Comparison of ENCODE assay signal across 12 cellular contexts in the genomic region with DNA sequence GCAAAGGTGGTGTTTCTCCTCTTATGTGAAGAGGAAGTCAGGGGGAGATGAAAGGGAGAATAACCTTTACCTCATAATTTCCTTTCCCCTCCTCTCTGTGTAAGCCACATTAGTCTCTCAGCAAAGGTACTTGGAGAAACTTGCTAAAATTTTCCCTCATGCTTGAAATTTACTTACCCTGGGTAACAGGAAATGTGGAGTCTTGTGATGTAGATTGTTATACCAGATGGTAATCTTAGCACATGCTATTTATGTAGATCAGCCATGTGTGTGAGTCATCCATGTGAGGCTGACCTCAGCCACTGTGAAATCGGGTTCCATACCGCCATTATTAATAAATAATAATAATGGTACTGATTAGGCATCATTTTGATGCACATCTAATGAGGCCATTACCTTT.
A peak's percentile ranks its signal among the peaks of the same experiment; 100 is the strongest.
DNase-seq lines count a peak whose midpoint lies in the region; ATAC-seq and TF ChIP-seq lines count a peak whose summit lies in the region.
"Had no signal": no experiment of that assay in that cellular context is flagged by ENCODE, and none has a peak within 500 bp of the region (broad histone marks: within the 10 kb centered on the region; RNA-seq: fewer than 3 reads in every experiment).

No MANE protein-coding gene starts in this region.

- H3K79me2 ChIP-seq in OCI-LY3 (ENCODE audit: low read length), result no peaks in the 10 kb centered on the region
- no peaks in the 10 kb centered on the region for H3K79me2 ChIP-seq in neural progenitor cell (ENCODE audit: low read depth)

- TF ChIP-seq CTCF in GM10266 (IDR thresholded peaks at IDR 0.05; ENCODE audit: control insufficient read depth, insufficient read depth, low read depth, missing control alignments), result no peak
- no peak for TF ChIP-seq CTCF in OCI-LY3 (IDR thresholded peaks at IDR 0.05; ENCODE audit: low read depth, low read length)
- no peak for TF ChIP-seq CTCF in neural progenitor cell (IDR thresholded peaks at IDR 0.05)

- H3K36me3 Mint-ChIP-seq in neural progenitor cell, result no peaks in the 10 kb centered on the region
- H3K36me3 Mint-ChIP-seq: natural killer cell had no signal

- ATAC-seq in HG02610 (IDR thresholded peaks at IDR 0.05; ENCODE audit: unreplicated experiment), result peak; percentile 76
- ATAC-seq: natural killer cell had no signal

- H3K4me1 ChIP-seq in OCI-LY3 (ENCODE audit: low read length), result peaks cover 44% of the 10 kb centered on the region
- no peaks in the 10 kb centered on the region for H3K4me1 ChIP-seq in neural progenitor cell
- H3K4me1 ChIP-seq: Peyer's patch had no signal

- H3K4me2 ChIP-seq in OCI-LY3 (ENCODE audit: low read length), result peak overlapping the region; percentile 57
- no peak overlapping the region for H3K4me2 ChIP-seq in neural progenitor cell

- DNase-seq in GM10266 (ENCODE audit: extremely low spot score), result peak; percentile 7
- peak; percentile 33 to 87 for DNase-seq in lung microvascular endothelial cell (ENCODE audit: low read depth in 2 of 2)
- no peak for DNase-seq in SW 1271 (lab: John Stamatoyannopoulos, UW)
- DNase-seq in posterior vena cava (ENCODE audit: low spot score), result no peak
- no peak for DNase-seq in neural progenitor cell (ENCODE audit: low spot score)
- no peak for DNase-seq in hypothalamus (lab: John Stamatoyannopoulos, UW)
- DNase-seq: activated T-cell treated with anti-CD3 and anti-CD28 coated beads, Interleukin-2, amount 50 U/mL, for 1 hour; natural killer cell; Peyer's patch had no signal

- no peak overlapping the region for H3K4me3 Mint-ChIP-seq in neural progenitor cell
- H3K4me3 Mint-ChIP-seq: natural killer cell had no signal

- no peaks in the 10 kb centered on the region for H4K20me1 ChIP-seq in OCI-LY3 (ENCODE audit: insufficient read depth, low read length)
- no peaks in the 10 kb centered on the region for H4K20me1 ChIP-seq in neural progenitor cell (ENCODE audit: low read depth)

- H3F3A ChIP-seq in neural progenitor cell (ENCODE audit: low read depth), result no peaks in the 10 kb centered on the region

- H3K9me3 ChIP-seq in OCI-LY3 (ENCODE audit: insufficient read depth, low read length) (no peaks in the 10 kb centered on the region), neural progenitor cell (ENCODE audit: low read depth) (no peaks in the 10 kb centered on the region)
- H3K9me3 ChIP-seq: Peyer's patch had no signal

- H3K27me3 Mint-ChIP-seq in neural progenitor cell (ENCODE audit: insufficient read depth, low read depth), result no peaks in the 10 kb centered on the region

- peaks cover 3% of the 10 kb centered on the region for H3K4me1 Mint-ChIP-seq in neural progenitor cell

- H3K9ac ChIP-seq in OCI-LY3 (ENCODE audit: low read length) (no peak overlapping the region), neural progenitor cell (no peak overlapping the region)

- no peaks in the 10 kb centered on the region for H3K9me3 Mint-ChIP-seq in neural progenitor cell

- H3K27me3 ChIP-seq in OCI-LY3 (ENCODE audit: low read depth, low read length) (0 out of 2 replicates have a peak, but pooled peaks cover 13% of the 10 kb centered on the region), neural progenitor cell (no peaks in the 10 kb centered on the region)
- H3K27me3 ChIP-seq: Peyer's patch had no signal

- H2AFZ ChIP-seq in OCI-LY3 (ENCODE audit: low read depth, low read length) (peak overlapping the region; percentile 26; the same call in 1 of the 2 replicates), neural progenitor cell (replicated peaks) (no peak overlapping the region)

- H3K36me3 ChIP-seq in OCI-LY3 (replicated peaks; ENCODE audit: low read depth, low read length), result no peaks in the 10 kb centered on the region
- H3K36me3 ChIP-seq in neural progenitor cell, result no peaks in the 10 kb centered on the region
- H3K36me3 ChIP-seq: Peyer's patch had no signal

- H3K4me3 ChIP-seq in OCI-LY3 (ENCODE audit: low read length), result no peak overlapping the region
- H3K4me3 ChIP-seq in neural progenitor cell, result no peak overlapping the region
- H3K4me3 ChIP-seq: Peyer's patch had no signal

- intact Hi-C loops in posterior vena cava (cut with DNase I), result no loop called here

- H3K27ac Mint-ChIP-seq in neural progenitor cell, result no peak overlapping the region
- H3K27ac Mint-ChIP-seq: natural killer cell had no signal

- H3K27ac ChIP-seq in OCI-LY3 (ENCODE audit: low read length) (peak overlapping the region; percentile 44), neural progenitor cell (no peak overlapping the region)
- H3K27ac ChIP-seq: epithelial cell of prostate, Peyer's patch had no signal

Comparison
In these comparisons a context has a peak if more than half of its experiments do, and no peak if none do; other contexts are left out.
1. DNase-seq: peak in GM10266 (single experiment) and lung microvascular endothelial cell (2 of 2); none in SW 1271 (0 of 2), posterior vena cava (single experiment), neural progenitor cell (single experiment) and hypothalamus (0 of 51).